ENCODE assay signal across 1 cellular context in the genomic region with DNA sequence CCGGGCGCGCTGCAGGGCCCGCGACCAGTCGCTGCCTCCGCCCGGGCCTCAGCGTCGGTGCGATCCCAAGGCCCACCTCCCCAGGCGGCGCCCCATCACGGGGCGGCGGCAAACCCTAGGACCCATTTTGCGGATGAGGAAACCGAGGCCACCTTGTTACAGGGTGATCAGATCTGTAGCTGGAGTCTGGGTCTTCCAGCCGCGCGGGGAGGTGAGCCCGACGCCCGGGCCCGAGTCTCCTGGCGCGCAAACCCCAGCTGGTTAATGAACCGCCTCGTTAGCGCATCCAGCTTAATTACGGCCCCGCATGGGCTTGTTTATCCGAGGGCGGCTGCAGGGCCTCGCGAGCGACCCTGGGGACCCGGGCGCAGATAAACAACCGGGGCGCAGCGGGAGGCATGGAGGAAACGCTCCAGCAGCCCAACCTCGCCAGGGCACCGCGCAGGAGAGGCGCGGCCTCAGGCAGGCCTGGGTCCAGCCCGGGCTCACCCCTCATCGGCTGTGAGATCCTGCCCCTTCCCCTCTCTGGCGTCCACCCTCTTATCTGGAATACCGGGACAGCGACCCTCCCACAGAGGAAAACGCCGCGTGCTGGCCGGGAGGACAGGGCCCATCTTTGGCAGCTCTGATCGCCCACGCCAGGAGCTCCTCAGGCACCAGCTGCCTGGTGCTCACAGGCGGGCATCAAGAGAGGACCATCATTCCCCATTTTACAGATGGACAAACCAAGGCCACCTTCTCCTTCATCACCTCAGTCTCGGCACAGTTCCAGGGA.
TF ChIP-seq lines count a peak whose summit lies in the region.

No MANE protein-coding gene starts in this region.

TF ChIP-seq in HepG2, 621 proteins besides CTCF, POLR2A, EP300 and RAD21:
- peak; percentile 77 for TF ChIP-seq ZNF629 (CRISPR knock-in tag; conservative IDR thresholded peaks at IDR 0.05)
- no peak for TF ChIP-seq NR2F1 (CRISPR knock-in tag; IDR thresholded peaks at IDR 0.05)
- TF ChIP-seq ZMYM3 (CRISPR knock-in tag; IDR thresholded peaks at IDR 0.05), result no peak
- no peak for TF ChIP-seq ZNF3 (CRISPR knock-in tag; IDR thresholded peaks at IDR 0.05)
- TF ChIP-seq, protein P1, sequence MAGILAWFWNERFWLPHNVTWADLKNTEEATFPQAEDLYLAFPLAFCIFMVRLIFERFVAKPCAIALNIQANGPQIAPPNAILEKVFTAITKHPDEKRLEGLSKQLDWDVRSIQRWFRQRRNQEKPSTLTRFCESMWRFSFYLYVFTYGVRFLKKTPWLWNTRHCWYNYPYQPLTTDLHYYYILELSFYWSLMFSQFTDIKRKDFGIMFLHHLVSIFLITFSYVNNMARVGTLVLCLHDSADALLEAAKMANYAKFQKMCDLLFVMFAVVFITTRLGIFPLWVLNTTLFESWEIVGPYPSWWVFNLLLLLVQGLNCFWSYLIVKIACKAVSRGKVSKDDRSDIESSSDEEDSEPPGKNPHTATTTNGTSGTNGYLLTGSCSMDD (CRISPR knock-in tag; IDR thresholded peaks at IDR 0.05), result no peak
- TF ChIP-seq SMAD1 (CRISPR knock-in tag; IDR thresholded peaks at IDR 0.05; ENCODE audit: borderline replicate concordance, low read depth), result no peak
- peak; percentile 92 for TF ChIP-seq AGO2 (optimal IDR thresholded peaks at IDR 0.05; ENCODE audit: low read depth, low read length)
- no peak for TF ChIP-seq SP4 (CRISPR knock-in tag; IDR thresholded peaks at IDR 0.05)
- TF ChIP-seq BRD4 (CRISPR knock-in tag; IDR thresholded peaks at IDR 0.05), result no peak
- 0 out of 2 replicates have a peak, but pooled peaks have one; percentile 31 for TF ChIP-seq POLR2G (IDR thresholded peaks at IDR 0.05; ENCODE audit: low read depth, low read length)
- TF ChIP-seq EHMT2 (IDR thresholded peaks at IDR 0.05; ENCODE audit: borderline replicate concordance, low read depth, low read length), result no peak
- no peak for TF ChIP-seq ZNF20 (CRISPR knock-in tag; IDR thresholded peaks at IDR 0.05)
- TF ChIP-seq, protein P2, sequence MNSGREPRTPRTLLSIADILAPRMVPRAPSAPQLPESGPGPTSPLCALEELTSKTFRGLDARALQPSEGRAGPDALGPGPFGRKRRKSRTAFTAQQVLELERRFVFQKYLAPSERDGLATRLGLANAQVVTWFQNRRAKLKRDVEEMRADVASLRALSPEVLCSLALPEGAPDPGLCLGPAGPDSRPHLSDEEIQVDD (CRISPR knock-in tag; IDR thresholded peaks at IDR 0.05; ENCODE audit: borderline replicate concordance), result no peak
- no peak for TF ChIP-seq SMARCC2 (IDR thresholded peaks at IDR 0.05)
- no peak for TF ChIP-seq XRCC5 (optimal IDR thresholded peaks at IDR 0.05; ENCODE audit: low read length)
- no peak for TF ChIP-seq ZNF337 (CRISPR knock-in tag; IDR thresholded peaks at IDR 0.05; ENCODE audit: borderline replicate concordance, low read depth)
- no peak for TF ChIP-seq GTF3A (CRISPR knock-in tag; conservative IDR thresholded peaks at IDR 0.05)
- TF ChIP-seq, protein P3, sequence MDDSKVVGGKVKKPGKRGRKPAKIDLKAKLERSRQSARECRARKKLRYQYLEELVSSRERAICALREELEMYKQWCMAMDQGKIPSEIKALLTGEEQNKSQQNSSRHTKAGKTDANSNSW (CRISPR knock-in tag; IDR thresholded peaks at IDR 0.05; ENCODE audit: borderline replicate concordance), result no peak
- TF ChIP-seq, protein P4, sequence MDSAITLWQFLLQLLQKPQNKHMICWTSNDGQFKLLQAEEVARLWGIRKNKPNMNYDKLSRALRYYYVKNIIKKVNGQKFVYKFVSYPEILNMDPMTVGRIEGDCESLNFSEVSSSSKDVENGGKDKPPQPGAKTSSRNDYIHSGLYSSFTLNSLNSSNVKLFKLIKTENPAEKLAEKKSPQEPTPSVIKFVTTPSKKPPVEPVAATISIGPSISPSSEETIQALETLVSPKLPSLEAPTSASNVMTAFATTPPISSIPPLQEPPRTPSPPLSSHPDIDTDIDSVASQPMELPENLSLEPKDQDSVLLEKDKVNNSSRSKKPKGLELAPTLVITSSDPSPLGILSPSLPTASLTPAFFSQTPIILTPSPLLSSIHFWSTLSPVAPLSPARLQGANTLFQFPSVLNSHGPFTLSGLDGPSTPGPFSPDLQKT (CRISPR knock-in tag; IDR thresholded peaks at IDR 0.05; ENCODE audit: borderline replicate concordance), result no peak
- TF ChIP-seq, protein P5, sequence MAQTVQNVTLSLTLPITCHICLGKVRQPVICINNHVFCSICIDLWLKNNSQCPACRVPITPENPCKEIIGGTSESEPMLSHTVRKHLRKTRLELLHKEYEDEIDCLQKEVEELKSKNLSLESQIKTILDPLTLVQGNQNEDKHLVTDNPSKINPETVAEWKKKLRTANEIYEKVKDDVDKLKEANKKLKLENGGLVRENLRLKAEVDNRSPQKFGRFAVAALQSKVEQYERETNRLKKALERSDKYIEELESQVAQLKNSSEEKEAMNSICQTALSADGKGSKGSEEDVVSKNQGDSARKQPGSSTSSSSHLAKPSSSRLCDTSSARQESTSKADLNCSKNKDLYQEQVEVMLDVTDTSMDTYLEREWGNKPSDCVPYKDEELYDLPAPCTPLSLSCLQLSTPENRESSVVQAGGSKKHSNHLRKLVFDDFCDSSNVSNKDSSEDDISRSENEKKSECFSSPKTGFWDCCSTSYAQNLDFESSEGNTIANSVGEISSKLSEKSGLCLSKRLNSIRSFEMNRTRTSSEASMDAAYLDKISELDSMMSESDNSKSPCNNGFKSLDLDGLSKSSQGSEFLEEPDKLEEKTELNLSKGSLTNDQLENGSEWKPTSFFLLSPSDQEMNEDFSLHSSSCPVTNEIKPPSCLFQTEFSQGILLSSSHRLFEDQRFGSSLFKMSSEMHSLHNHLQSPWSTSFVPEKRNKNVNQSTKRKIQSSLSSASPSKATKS (CRISPR knock-in tag; IDR thresholded peaks at IDR 0.05), result no peak
- TF ChIP-seq TEAD2 (CRISPR knock-in tag; IDR thresholded peaks at IDR 0.05), result no peak
